Comparison of ENCODE assay signal across 11 cellular contexts in genomic region chr20:59837623-59838394, GRCh38.
A peak's percentile ranks its signal among the peaks of the same experiment; 100 is the strongest.
DNase-seq lines count a peak whose midpoint lies in the region; ATAC-seq and TF ChIP-seq lines count a peak whose summit lies in the region.
"Had no signal": no experiment of that assay in that cellular context is flagged by ENCODE, and none has a peak within 500 bp of the region (broad histone marks: within the 10 kb centered on the region; RNA-seq: fewer than 3 reads in every experiment).

No MANE protein-coding gene starts in this region.

- H3K27me3 Mint-ChIP-seq in Calu3 (ENCODE audit: unreplicated experiment) (no peaks in the 10 kb centered on the region), type B pancreatic cell (peaks cover 67% of the 10 kb centered on the region)
- H3K27me3 Mint-ChIP-seq in activated T-cell treated with anti-CD3 and anti-CD28 coated beads, Interleukin-2, amount 50 U/mL, for 72 hours (ENCODE audit: low read depth) = peaks cover 36% of the 10 kb centered on the region

- H3K9me3 Mint-ChIP-seq in Calu3 (ENCODE audit: low read depth, unreplicated experiment) = no peaks in the 10 kb centered on the region
- H3K9me3 Mint-ChIP-seq in type B pancreatic cell = no peaks in the 10 kb centered on the region
- no peaks in the 10 kb centered on the region for H3K9me3 Mint-ChIP-seq in activated T-cell treated with anti-CD3 and anti-CD28 coated beads, Interleukin-2, amount 50 U/mL, for 72 hours
- H3K9me3 Mint-ChIP-seq: dendritic cell treated with granulocyte-macrophage colony-stimulating factor and Interleukin-4, amounts not matched to agents 40 ng/mL and 50 ng/mL, for 4 days had no signal

- TF ChIP-seq CTCF in Calu3 (IDR thresholded peaks at IDR 0.05; ENCODE audit: unreplicated experiment) (no peak), type B pancreatic cell (conservative IDR thresholded peaks at IDR 0.05) (no peak)

- H3K4me1 Mint-ChIP-seq in Calu3 (ENCODE audit: low read depth, unreplicated experiment) = peaks cover 53% of the 10 kb centered on the region
- peaks cover 20% of the 10 kb centered on the region for H3K4me1 Mint-ChIP-seq in type B pancreatic cell (ENCODE audit: unreplicated experiment)
- no peaks in the 10 kb centered on the region for H3K4me1 Mint-ChIP-seq in activated T-cell treated with anti-CD3 and anti-CD28 coated beads, Interleukin-2, amount 50 U/mL, for 72 hours (ENCODE audit: low read depth)

- H3K27ac Mint-ChIP-seq in Calu3 (ENCODE audit: unreplicated experiment) (peak overlapping the region; percentile 42), type B pancreatic cell (no peak overlapping the region)
- no peak overlapping the region for H3K27ac Mint-ChIP-seq in activated T-cell treated with anti-CD3 and anti-CD28 coated beads, Interleukin-2, amount 50 U/mL, for 72 hours
- H3K27ac Mint-ChIP-seq: dendritic cell treated with granulocyte-macrophage colony-stimulating factor and Interleukin-4, amounts not matched to agents 40 ng/mL and 50 ng/mL, for 4 days had no signal

- BruUV-seq in Calu3 (replicated peaks; lab: Mats Ljungman, UMichigan) = no TSS peak

- CTCF ChIA-PET in Calu3 (lab: Charles Lee) = interaction anchor here (0.5 to 4.2 kb wide), 5 partner anchors 12 to 1336 kb away, joined by 3 to 18 read pairs (median 4); partner anchors contain the start of genes FAM217B and PPP1R3D

- DNase-seq in Calu3 = no peak
- no peak for DNase-seq in type B pancreatic cell (ENCODE audit: extremely low spot score, unreplicated experiment)
- no peak for DNase-seq in activated T-cell treated with anti-CD3 and anti-CD28 coated beads, Interleukin-2, amount 50 U/mL, for 72 hours
- DNase-seq in medulla oblongata (ENCODE audit: extremely low spot score) = no peak
- DNase-seq in central memory CD4-positive, alpha-beta T cell = no peak
- DNase-seq: activated naive CD4-positive, alpha-beta T cell treated with Interleukin-2 at 50 U/mL for 16 hours; stimulated activated CD4-positive, alpha-beta T cell treated with anti-CD3 and anti-CD28 coated beads, Interleukin-4, amount 100 ng/mL, for 4 hours had no signal

- H3K4me3 Mint-ChIP-seq in Calu3 (ENCODE audit: low read depth, unreplicated experiment) = peak overlapping the region; percentile 65
- no peak overlapping the region for H3K4me3 Mint-ChIP-seq in type B pancreatic cell
- no peak overlapping the region for H3K4me3 Mint-ChIP-seq in activated T-cell treated with anti-CD3 and anti-CD28 coated beads, Interleukin-2, amount 50 U/mL, for 72 hours
- H3K4me3 Mint-ChIP-seq: dendritic cell treated with granulocyte-macrophage colony-stimulating factor and Interleukin-4, amounts not matched to agents 40 ng/mL and 50 ng/mL, for 4 days had no signal

- H3K36me3 Mint-ChIP-seq in Calu3 (ENCODE audit: insufficient read depth, unreplicated experiment) (peaks cover 36% of the 10 kb centered on the region), type B pancreatic cell (no peaks in the 10 kb centered on the region)
- H3K36me3 Mint-ChIP-seq in activated T-cell treated with anti-CD3 and anti-CD28 coated beads, Interleukin-2, amount 50 U/mL, for 72 hours (ENCODE audit: insufficient read depth in 2 of 2) = no peaks in the 10 kb centered on the region

- ATAC-seq in GM19043 (IDR thresholded peaks at IDR 0.05; ENCODE audit: low read depth, unreplicated experiment) (peak; percentile 61), HG02798 (IDR thresholded peaks at IDR 0.05; ENCODE audit: poor library complexity, unreplicated experiment) (peak; percentile 86), HG03565 (IDR thresholded peaks at IDR 0.05; ENCODE audit: unreplicated experiment) (peak; percentile 87)
- ATAC-seq in activated T-cell treated with anti-CD3 and anti-CD28 coated beads, Interleukin-2, amount 50 U/mL, for 72 hours (replicated peaks in 1 of 2) = no peak

- intact Hi-C loops in Calu3 (cut with micrococcal nuclease; ENCODE audit: unreplicated experiment) = no loop called here

Comparison
In these comparisons a context has a peak if more than half of its experiments do, and no peak if none do; other contexts are left out.
1. ATAC-seq: peak in GM19043 (single experiment), HG02798 (single experiment) and HG03565 (single experiment); none in activated T-cell treated with anti-CD3 and anti-CD28 coated beads, Interleukin-2, amount 50 U/mL, for 72 hours (0 of 2).